Comparison of ENCODE assay signal across 16 cellular contexts in the genomic region with DNA sequence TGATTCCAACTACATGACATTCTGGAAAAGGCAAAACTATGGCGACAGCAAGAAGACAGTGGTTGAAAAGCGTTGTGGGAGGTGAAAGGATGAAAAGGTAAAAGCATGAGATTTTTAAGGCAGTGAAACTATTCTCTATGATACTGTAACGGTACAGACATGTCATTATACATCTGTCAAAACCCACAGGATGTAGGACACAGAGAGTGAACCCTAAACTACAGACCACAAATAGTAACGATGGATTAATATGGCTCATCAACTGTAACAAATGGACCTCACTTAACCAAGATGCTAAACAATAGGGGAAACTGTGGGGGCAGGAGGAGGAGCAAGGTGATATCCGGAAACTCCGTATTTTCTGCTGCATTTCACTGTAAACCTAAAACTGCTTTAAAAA. TPM values are rescaled to one million over a fixed set of nuclear protein-coding genes. Genes with fewer than 3 reads are reported as not detected.
A peak's percentile ranks its signal among the peaks of the same experiment; 100 is the strongest.
DNase-seq lines count a peak whose midpoint lies in the region; ATAC-seq and TF ChIP-seq lines count a peak whose summit lies in the region.
"Had no signal": no experiment of that assay in that cellular context is flagged by ENCODE, and none has a peak within 500 bp of the region (broad histone marks: within the 10 kb centered on the region; RNA-seq: fewer than 3 reads in every experiment).

No MANE protein-coding gene starts in this region.

- H3K4me1 ChIP-seq in OCI-LY3 (ENCODE audit: low read length), result peaks cover 45% of the 10 kb centered on the region

- H3K9me3 Mint-ChIP-seq in HFFc6, result no peaks in the 10 kb centered on the region

- TF ChIP-seq CTCF in GM10248 (IDR thresholded peaks at IDR 0.05; ENCODE audit: control extremely low read depth, extremely low read depth, low read depth, missing control alignments) (no peak), OCI-LY3 (IDR thresholded peaks at IDR 0.05; ENCODE audit: low read depth, low read length) (no peak), HFFc6 (IDR thresholded peaks at IDR 0.05) (no peak)

- no peaks in the 10 kb centered on the region for H3K27me3 ChIP-seq in OCI-LY3 (ENCODE audit: low read depth, low read length)
- H3K27me3 ChIP-seq: stomach had no signal

- no peak overlapping the region for H3K27ac ChIP-seq in OCI-LY3 (ENCODE audit: low read length)
- H3K27ac ChIP-seq: stomach had no signal

- H3K27me3 Mint-ChIP-seq in HFFc6 (ENCODE audit: insufficient read depth), result no peaks in the 10 kb centered on the region
- H3K27me3 Mint-ChIP-seq: naive B cell had no signal

- H4K20me1 ChIP-seq in OCI-LY3 (ENCODE audit: insufficient read depth, low read length), result peaks cover 25% of the 10 kb centered on the region; the same call in 1 of the 2 replicates

- no peaks in the 10 kb centered on the region for H3K9me3 ChIP-seq in OCI-LY3 (ENCODE audit: insufficient read depth, low read length)
- H3K9me3 ChIP-seq: stomach had no signal

- no peak overlapping the region for H2AFZ ChIP-seq in OCI-LY3 (ENCODE audit: low read depth, low read length)

- peak overlapping the region; percentile 70 for H3K4me2 ChIP-seq in OCI-LY3 (ENCODE audit: low read length)

- CTCF ChIA-PET in GM10248 (lab: Yijun Ruan, JAX), result interaction anchor here (1.1 to 2.0 kb wide), 3 partner anchors 11 to 64 kb away, joined by 3 to 6 read pairs (median 4); no protein-coding TSS in a partner anchor

- peaks cover 8% of the 10 kb centered on the region for H3K36me3 Mint-ChIP-seq in HFFc6 (ENCODE audit: low read depth)

- H3K27ac Mint-ChIP-seq in HFFc6, result no peak overlapping the region
- H3K27ac Mint-ChIP-seq: activated CD4-positive, alpha-beta T cell treated with anti-CD3 and anti-CD28 coated beads, Interleukin-2, amount 10 ng/mL, durations not matched to agents 24 days and 14 days had no signal

- ATAC-seq in GM19395 (IDR thresholded peaks at IDR 0.05; ENCODE audit: unreplicated experiment), result peak; percentile 94
- peak; percentile 70 for ATAC-seq in HG03103 (IDR thresholded peaks at IDR 0.05; ENCODE audit: low read depth, unreplicated experiment)
- ATAC-seq: Panc1 had no signal

- DNase-seq in GM10248 (ENCODE audit: extremely low spot score) (peak; percentile 25), HFFc6 (no peak), NOMO-1 (lab: John Stamatoyannopoulos, UW; ENCODE audit: unreplicated experiment in 2 of 2) (no peak), NCI-H1417 (lab: John Stamatoyannopoulos, UW) (no peak)
- no peak for DNase-seq in activated T-cell treated with anti-CD3 and anti-CD28 coated beads, Interleukin-2, amount 50 U/mL, for 48 hours
- DNase-seq: activated CD4-positive, alpha-beta T cell treated with anti-CD3 and anti-CD28 coated beads, Interleukin-2, amount 10 ng/mL, durations not matched to agents 24 days and 14 days; central memory CD4-positive, alpha-beta T cell; DMS79 treated with DMSO at 0.1 percent for 48 hours; head of caudate nucleus; naive B cell; stimulated activated CD4-positive, alpha-beta T cell treated with anti-CD3 and anti-CD28 coated beads, Interleukin-4, amount 100 ng/mL, for 4 hours; stomach had no signal

- peaks cover 18% of the 10 kb centered on the region for H3K4me1 Mint-ChIP-seq in HFFc6 (ENCODE audit: low read depth)

- H3K4me3 Mint-ChIP-seq in HFFc6, result no peak overlapping the region
- H3K4me3 Mint-ChIP-seq: activated CD4-positive, alpha-beta T cell treated with anti-CD3 and anti-CD28 coated beads, Interleukin-2, amount 10 ng/mL, durations not matched to agents 24 days and 14 days; naive B cell had no signal

- POLR2A ChIA-PET in GM10248 (lab: Yijun Ruan, JAX), result no interaction called here

- peak overlapping the region; percentile 50 for H3K4me3 ChIP-seq in OCI-LY3 (ENCODE audit: low read length)
- H3K4me3 ChIP-seq: stomach had no signal

- H3K9ac ChIP-seq in OCI-LY3 (ENCODE audit: low read length), result no peak overlapping the region

- peaks cover 31% of the 10 kb centered on the region for H3K79me2 ChIP-seq in OCI-LY3 (ENCODE audit: low read length)

- peaks cover 7% of the 10 kb centered on the region for H3K36me3 ChIP-seq in OCI-LY3 (replicated peaks; ENCODE audit: low read depth, low read length)
- H3K36me3 ChIP-seq: stomach had no signal

RNA-seq across cellular contexts. Expression of a gene that starts 39.1 kb away (rescaled TPM):
- total RNA-seq in HFFc6 (2021; fragmentation: NEBNext Ultra II Directional; extraction: Animal tissue kit (Norgen Biotek cat#: 25700)), result 10 to 100 TPM; 25.3 to 29.1 (median 27.3) TPM

RNA-seq across cellular contexts. Expression of a gene that starts 39.3 kb away (rescaled TPM):
- 1 to 10 TPM; 3.4 to 4.8 (median 3.8) TPM for total RNA-seq in HFFc6 (2021; fragmentation: NEBNext Ultra II Directional; extraction: Animal tissue kit (Norgen Biotek cat#: 25700))
